8 cellular contexts compared by ENCODE assay signal in the genomic region with DNA sequence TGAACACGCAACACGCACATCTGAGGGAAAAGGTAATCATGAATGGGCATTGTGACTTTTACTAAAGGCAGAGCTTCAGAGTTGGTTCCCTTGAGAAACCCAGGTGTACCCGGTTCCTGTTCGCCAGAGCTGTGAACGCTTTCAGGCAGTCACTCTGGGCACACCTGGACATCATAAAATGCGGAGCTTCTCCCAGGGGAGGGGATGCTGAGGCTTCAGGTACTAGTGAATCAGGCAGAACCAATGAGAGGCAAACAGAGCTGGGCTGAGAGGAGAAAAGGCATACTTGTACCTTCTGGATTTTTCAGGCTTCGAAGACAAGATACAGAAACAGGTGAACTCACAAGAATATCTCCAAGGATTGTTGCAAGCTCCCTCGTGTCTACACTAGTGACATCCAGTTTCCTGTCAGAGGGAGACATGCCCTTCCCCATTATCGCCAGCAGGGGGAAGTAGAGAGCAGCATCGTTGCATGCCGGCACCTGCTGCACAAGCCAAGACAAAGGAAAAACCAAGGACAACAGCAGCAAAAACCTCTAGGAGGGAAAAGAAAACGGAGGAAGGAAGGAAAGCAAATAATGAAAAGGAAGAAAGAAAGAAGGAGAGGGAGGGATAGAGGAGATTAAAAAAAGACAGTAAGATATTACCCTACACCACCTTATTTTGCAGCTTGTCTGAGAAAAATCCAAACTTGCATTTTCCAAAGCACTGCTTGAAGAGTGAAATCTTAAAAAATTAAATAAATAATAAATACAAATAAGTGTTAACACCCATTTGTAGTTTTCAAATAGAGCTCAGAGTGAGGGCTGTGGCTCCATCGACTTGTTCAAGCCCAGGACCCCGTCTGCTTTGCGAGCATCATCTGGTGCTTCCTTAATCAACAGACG. TPM values are rescaled to one million over a fixed set of nuclear protein-coding genes. Genes with fewer than 3 reads are reported as not detected.
A peak's percentile ranks its signal among the peaks of the same experiment; 100 is the strongest.
DNase-seq lines count a peak whose midpoint lies in the region; ATAC-seq, FAIRE-seq and TF ChIP-seq lines count a peak whose summit lies in the region.

No MANE protein-coding gene starts in this region.

- peak; percentile 77 to 99 (median 97) for TF ChIP-seq CTCF in ascending aorta (IDR thresholded peaks at IDR 0.05)
- peak; percentile 96 for TF ChIP-seq CTCF in hepatocyte (IDR thresholded peaks at IDR 0.05; ENCODE audit: poor library complexity)

- H3K36me3 ChIP-seq in ascending aorta (no peaks in the 10 kb centered on the region), hepatocyte (replicated peaks; ENCODE audit: insufficient read depth, low read depth) (no peaks in the 10 kb centered on the region), small intestine (ENCODE audit: control insufficient read depth in 2 of 2, insufficient read depth in 2 of 2, low read length in 2 of 2) (no peaks in the 10 kb centered on the region)

- H3K4me2 ChIP-seq in hepatocyte = peak overlapping the region; percentile 36

- H3K27ac ChIP-seq in ascending aorta = no peak overlapping the region
- H3K27ac ChIP-seq in hepatocyte = no peak overlapping the region
- H3K27ac ChIP-seq in small intestine (ENCODE audit: low read depth in 1 of 2, low read length in 1 of 2) = no peak overlapping the region

- H3K79me2 ChIP-seq in hepatocyte = no peaks in the 10 kb centered on the region

- no peak for ATAC-seq in HG02970 (IDR thresholded peaks at IDR 0.05; ENCODE audit: low FRiP score, unreplicated experiment)

- peak; percentile 92 for FAIRE-seq in H54 (lab: Jason Lieb, UNC)
- no peak for FAIRE-seq in small intestine (lab: Jason Lieb, UNC)

- no peaks in the 10 kb centered on the region for H3K9me3 ChIP-seq in ascending aorta
- no peaks in the 10 kb centered on the region for H3K9me3 ChIP-seq in hepatocyte (ENCODE audit: low read depth)
- H3K9me3 ChIP-seq in small intestine (ENCODE audit: control insufficient read depth, low read depth) = no peaks in the 10 kb centered on the region

- no peaks in the 10 kb centered on the region for H3K9me2 ChIP-seq in hepatocyte (replicated peaks; ENCODE audit: insufficient read depth)

- peak; percentile 85 for DNase-seq in D341Med (ENCODE audit: low spot score)
- peak; percentile 81 for DNase-seq in H54 (ENCODE audit: insufficient read length, low spot score)
- peak; percentile 95 for DNase-seq in NCI-H146 treated with DMSO at 0.1 percent for 48 hours (lab: John Stamatoyannopoulos, UW; ENCODE audit: unreplicated experiment)
- peak; percentile 65 for DNase-seq in T-helper 9 cell
- peak in 1 of 2 donors; percentile 83 for DNase-seq in ascending aorta (ENCODE audit: low spot score in 2 of 2)
- peak; percentile 82 for DNase-seq in hepatocyte (ENCODE audit: low spot score)
- peak; percentile 78 for DNase-seq in small intestine

- H4K20me1 ChIP-seq in hepatocyte (ENCODE audit: insufficient read depth, poor library complexity, severe bottlenecking) = no peaks in the 10 kb centered on the region

- no peak overlapping the region for H3K4me3 ChIP-seq in ascending aorta
- H3K4me3 ChIP-seq in hepatocyte = no peak overlapping the region
- no peak overlapping the region for H3K4me3 ChIP-seq in small intestine (ENCODE audit: low read depth in 1 of 2, low read length in 2 of 2)

- H2AFZ ChIP-seq in hepatocyte = no peak overlapping the region

- H3K4me1 ChIP-seq in ascending aorta (peaks cover 2 to 4% of the 10 kb centered on the region in 2 donors), hepatocyte (ENCODE audit: insufficient read depth) (no peaks in the 10 kb centered on the region), small intestine (ENCODE audit: control insufficient read depth in 2 of 2, insufficient read depth in 1 of 2, low read depth in 1 of 2, low read length in 1 of 2) (no peaks in the 10 kb centered on the region)

- no peak for TF ChIP-seq POLR2A in H54 (IDR thresholded peaks at IDR 0.05; ENCODE audit: low read depth, low read length)

- WGBS in hepatocyte (ENCODE audit: low lambda C conversion rate, missing lambda C conversion rate) = 38% methylated on average over 16 of the region's 16 CpGs
- WGBS in small intestine, 3 donors = 31 to 37% (median 34%) methylated on average over 16 of the region's 16 CpGs

- intact Hi-C loops in ascending aorta (cut with DNase I) = loop anchor here (2.0 to 10.0 kb wide), 4 partner anchors 170 to 1097 kb away; a partner anchor contains a TSS

- H3K27me3 ChIP-seq in ascending aorta (no peaks in the 10 kb centered on the region), hepatocyte (no peaks in the 10 kb centered on the region), small intestine (ENCODE audit: control insufficient read depth in 2 of 2, insufficient read depth in 2 of 2, low read length in 2 of 2) (peaks cover 0 to 2% of the 10 kb centered on the region in 2 donors)

RNA-seq across cellular contexts. Expression of a gene that starts 2.0 kb away (rescaled TPM):
- 0.53 TPM for total RNA-seq in ascending aorta
- total RNA-seq in hepatocyte = 559 and 660 TPM in 2 replicates
- polyA plus RNA-seq in hepatocyte = 328 and 568 TPM in 2 replicates
- polyA plus RNA-seq in small intestine = under 1 TPM in 1 of 3 donors, not detected in 2; 0.04 TPM

RNA-seq across cellular contexts. Expression of a gene that starts 25.4 kb away (rescaled TPM):
- total RNA-seq in ascending aorta = not detected
- total RNA-seq in hepatocyte = 5.7 and 7.2 TPM in 2 replicates
- 3.2 and 5.8 TPM in 2 replicates for polyA plus RNA-seq in hepatocyte
- polyA plus RNA-seq in small intestine = not detected

RNA-seq across cellular contexts. Expression of a gene that starts 44.3 kb away (rescaled TPM):
- total RNA-seq in ascending aorta = 31.3 TPM
- total RNA-seq in hepatocyte = 103 and 115 TPM in 2 replicates
- polyA plus RNA-seq in hepatocyte = 148 and 149 TPM in 2 replicates
- polyA plus RNA-seq in small intestine = 10 to 100 TPM; 36.7 to 86.6 (median 41.8) TPM

RNA-seq across cellular contexts. Expression of a gene that starts 47.7 kb away (rescaled TPM):
- total RNA-seq in ascending aorta (6.4 TPM), hepatocyte (13.1 and 13.4 TPM in 2 replicates)
- polyA plus RNA-seq in hepatocyte (13.5 and 14.9 TPM in 2 replicates), small intestine (1 to 10 TPM; 3.2 to 6.0 (median 4.7) TPM)

RNA-seq across cellular contexts. Expression of a gene that starts 51.0 kb away (rescaled TPM):
- total RNA-seq in ascending aorta (6.9 TPM), hepatocyte (1.7 and 3.8 TPM in 2 replicates)
- polyA plus RNA-seq in hepatocyte (2.1 and 5.7 TPM in 2 replicates), small intestine (not detected)

Comparison
In these comparisons a context has a peak if more than half of its experiments do, and no peak if none do; other contexts are left out.
1. RNA of a gene that starts 2.0 kb away (total RNA-seq): 559 to 660 TPM in hepatocyte; 0.53 TPM in ascending aorta (single experiment); every median in the first group is over 100 times any median in the second.